Comparison of ENCODE assay signal across 2 cellular contexts in the genomic region with DNA sequence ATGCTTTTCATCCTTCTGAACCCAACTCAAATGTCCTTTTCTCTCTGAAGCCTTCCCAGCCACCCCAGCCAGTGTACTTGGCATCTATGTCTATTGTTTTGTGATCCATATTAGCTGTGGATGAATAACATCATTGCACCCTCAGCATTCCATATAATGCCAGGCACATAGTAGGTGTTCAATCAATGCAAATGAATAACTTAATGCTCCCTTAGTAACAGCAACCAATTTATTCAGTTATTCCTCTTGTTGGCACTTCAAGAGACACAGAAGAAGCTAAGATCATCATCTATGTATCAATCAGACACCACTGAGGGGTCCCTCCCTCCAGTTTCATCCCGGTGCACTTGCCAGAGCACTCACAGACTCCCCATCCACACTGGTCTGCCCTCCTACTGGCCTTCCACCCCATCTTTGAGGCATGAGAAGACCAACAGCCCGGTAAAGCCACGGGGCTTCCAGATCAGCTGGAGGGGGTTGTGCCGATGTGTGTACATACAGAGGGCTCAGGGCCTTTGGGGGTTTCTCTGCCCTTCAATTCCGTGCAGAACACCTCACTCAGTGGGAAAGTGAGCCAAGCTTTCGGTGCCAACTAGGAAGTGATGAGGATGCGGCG.
TF ChIP-seq lines count a peak whose summit lies in the region.

No MANE protein-coding gene starts in this region.

TF ChIP-seq in A549, 52 proteins besides CTCF, POLR2A, EP300 and RAD21 (continued from another document):
- TF ChIP-seq ZSCAN20 (CRISPR knock-in tag; IDR thresholded peaks at IDR 0.05) = no peak
- TF ChIP-seq HOXB5 (CRISPR knock-in tag; IDR thresholded peaks at IDR 0.05) = no peak
- no peak for TF ChIP-seq NFE2L2 (conservative IDR thresholded peaks at IDR 0.05; ENCODE audit: low read length)
- no peak for TF ChIP-seq TP53 (CRISPR knock-in tag; IDR thresholded peaks at IDR 0.05)
TF ChIP-seq in A549: peak in this region for 0.

TF ChIP-seq in IMR-90, 13 proteins besides CTCF, POLR2A, EP300 and RAD21 (continued from another document):
- TF ChIP-seq CEBPB (IDR thresholded peaks at IDR 0.05; ENCODE audit: low read depth, low read length) (no peak), RFX5 (IDR thresholded peaks at IDR 0.05; ENCODE audit: low read depth, low read length) (no peak), BHLHE40 (IDR thresholded peaks at IDR 0.05; ENCODE audit: low read depth, low read length) (no peak), MXI1 (IDR thresholded peaks at IDR 0.05; ENCODE audit: borderline replicate concordance, low read depth, low read length) (no peak), SMC3 (IDR thresholded peaks at IDR 0.05; ENCODE audit: low read depth, low read length) (no peak), NFE2L2 (IDR thresholded peaks at IDR 0.05; ENCODE audit: low read depth, low read length) (no peak), CHD1 (IDR thresholded peaks at IDR 0.05; ENCODE audit: low read depth, low read length) (no peak)
- TF ChIP-seq, protein P1, sequence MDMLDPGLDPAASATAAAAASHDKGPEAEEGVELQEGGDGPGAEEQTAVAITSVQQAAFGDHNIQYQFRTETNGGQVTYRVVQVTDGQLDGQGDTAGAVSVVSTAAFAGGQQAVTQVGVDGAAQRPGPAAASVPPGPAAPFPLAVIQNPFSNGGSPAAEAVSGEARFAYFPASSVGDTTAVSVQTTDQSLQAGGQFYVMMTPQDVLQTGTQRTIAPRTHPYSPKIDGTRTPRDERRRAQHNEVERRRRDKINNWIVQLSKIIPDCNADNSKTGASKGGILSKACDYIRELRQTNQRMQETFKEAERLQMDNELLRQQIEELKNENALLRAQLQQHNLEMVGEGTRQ (IDR thresholded peaks at IDR 0.05; ENCODE audit: low read depth, low read length) = no peak
- TF ChIP-seq, protein P2, sequence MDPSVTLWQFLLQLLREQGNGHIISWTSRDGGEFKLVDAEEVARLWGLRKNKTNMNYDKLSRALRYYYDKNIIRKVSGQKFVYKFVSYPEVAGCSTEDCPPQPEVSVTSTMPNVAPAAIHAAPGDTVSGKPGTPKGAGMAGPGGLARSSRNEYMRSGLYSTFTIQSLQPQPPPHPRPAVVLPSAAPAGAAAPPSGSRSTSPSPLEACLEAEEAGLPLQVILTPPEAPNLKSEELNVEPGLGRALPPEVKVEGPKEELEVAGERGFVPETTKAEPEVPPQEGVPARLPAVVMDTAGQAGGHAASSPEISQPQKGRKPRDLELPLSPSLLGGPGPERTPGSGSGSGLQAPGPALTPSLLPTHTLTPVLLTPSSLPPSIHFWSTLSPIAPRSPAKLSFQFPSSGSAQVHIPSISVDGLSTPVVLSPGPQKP (IDR thresholded peaks at IDR 0.05; ENCODE audit: borderline replicate concordance, low read depth, low read length) = no peak
